ENCODE assay signal across 2 cellular contexts in genomic region chr17:66655461-66655860, GRCh38.
TF ChIP-seq lines count a peak whose summit lies in the region.

No MANE protein-coding gene starts in this region.

TF ChIP-seq in IMR-90, 13 proteins besides CTCF, POLR2A, EP300 and RAD21:
- TF ChIP-seq FOS (IDR thresholded peaks at IDR 0.05; ENCODE audit: low read depth, low read length) (no peak), BHLHE40 (IDR thresholded peaks at IDR 0.05; ENCODE audit: low read depth, low read length) (no peak), RFX5 (IDR thresholded peaks at IDR 0.05; ENCODE audit: low read depth, low read length) (no peak), MXI1 (IDR thresholded peaks at IDR 0.05; ENCODE audit: borderline replicate concordance, low read depth, low read length) (no peak), CEBPB (IDR thresholded peaks at IDR 0.05; ENCODE audit: low read depth, low read length) (no peak), USF2 (IDR thresholded peaks at IDR 0.05; ENCODE audit: low read depth, low read length) (no peak), SMC3 (IDR thresholded peaks at IDR 0.05; ENCODE audit: low read depth, low read length) (no peak), NFE2L2 (IDR thresholded peaks at IDR 0.05; ENCODE audit: low read depth, low read length) (no peak), MAFK (IDR thresholded peaks at IDR 0.05; ENCODE audit: low read depth, low read length) (no peak), RCOR1 (IDR thresholded peaks at IDR 0.05; ENCODE audit: insufficient replicate concordance, low read length) (no peak), MAZ (IDR thresholded peaks at IDR 0.05; ENCODE audit: borderline replicate concordance, low read depth, low read length) (no peak), CHD1 (IDR thresholded peaks at IDR 0.05; ENCODE audit: low read depth, low read length) (no peak), ELK1 (IDR thresholded peaks at IDR 0.05; ENCODE audit: borderline replicate concordance, low read depth, low read length) (no peak)

TF ChIP-seq in K562, 482 proteins besides CTCF, POLR2A, EP300 and RAD21:
- TF ChIP-seq ARID1B (IDR thresholded peaks at IDR 0.05) (peak; percentile 67; the same call in 1 of the 2 replicates), CBFA2T3 (IDR thresholded peaks at IDR 0.05) (peak; percentile 64), POLR3A (IDR thresholded peaks at IDR 0.05; ENCODE audit: borderline replicate concordance, extremely low read depth, insufficient read depth, insufficient read length) (no peak), TCF3 (CRISPR knock-in tag; IDR thresholded peaks at IDR 0.05) (peak; percentile 45; the same call in 1 of the 2 replicates), TAL1 (IDR thresholded peaks at IDR 0.05) (peak; percentile 53), CBFA2T2 (conservative IDR thresholded peaks at IDR 0.05) (peak; percentile 38; the same call in 1 of the 2 replicates), JUND (IDR thresholded peaks at IDR 0.05; ENCODE audit: borderline replicate concordance, low read depth, low read length) (peak; percentile 14; the same call in 1 of the 2 replicates), JUND (tag; IDR thresholded peaks at IDR 0.05; ENCODE audit: borderline replicate concordance, low read depth, low read length) (no peak), FOSL1 (tag; conservative IDR thresholded peaks at IDR 0.05) (peak; percentile 41; the same call in 1 of the 2 replicates), ZNF165 (CRISPR knock-in tag; IDR thresholded peaks at IDR 0.05; ENCODE audit: borderline replicate concordance) (no peak)
